Comparison of ENCODE assay signal across 9 cellular contexts in the genomic region with DNA sequence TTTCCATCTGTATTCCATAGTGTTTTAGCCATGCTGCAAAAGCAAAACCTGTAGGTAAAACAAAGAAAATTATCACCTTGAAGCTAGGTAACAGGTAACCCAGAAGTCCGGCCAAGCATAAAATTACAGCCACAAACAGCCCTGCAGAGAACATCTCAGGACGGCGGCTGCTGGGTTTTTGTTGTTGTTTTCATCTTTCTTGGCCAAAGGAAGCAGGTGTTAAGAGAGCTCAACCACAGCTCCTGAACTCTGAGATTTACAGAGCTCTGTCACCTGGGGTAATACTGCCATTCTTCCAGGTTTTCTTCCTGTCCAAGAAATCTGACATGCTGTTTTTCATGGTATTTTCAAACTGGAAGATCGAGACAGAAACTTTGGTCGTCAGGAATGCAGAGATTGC. TPM values are rescaled to one million over a fixed set of nuclear protein-coding genes. Genes with fewer than 3 reads are reported as not detected.
DNase-seq lines count a peak whose midpoint lies in the region; ATAC-seq and TF ChIP-seq lines count a peak whose summit lies in the region.
"Had no signal": no experiment of that assay in that cellular context is flagged by ENCODE, and none has a peak within 500 bp of the region (broad histone marks: within the 10 kb centered on the region; RNA-seq: fewer than 3 reads in every experiment).

No MANE protein-coding gene starts in this region.

- POLR2A ChIA-PET in activated CD8-positive, alpha-beta T cell treated with anti-CD3 and anti-CD28 coated beads, Interleukin-2, amount 10 ng/mL, durations not matched to agents 7 days and 5 days (lab: Charles Lee), result no interaction called here
- POLR2A ChIA-PET in HEK293T (lab: Yijun Ruan, JAX), result no interaction called here

- peaks cover 72% of the 10 kb centered on the region for H3K27me3 Mint-ChIP-seq in neural crest cell (ENCODE audit: low read depth)
- peaks cover 40% of the 10 kb centered on the region for H3K27me3 Mint-ChIP-seq in activated CD8-positive, alpha-beta T cell treated with anti-CD3 and anti-CD28 coated beads, Interleukin-2, amount 10 ng/mL, durations not matched to agents 7 days and 5 days (ENCODE audit: low read depth)

- peak overlapping the region; percentile 82 for H3K4me3 Mint-ChIP-seq in neural crest cell
- H3K4me3 Mint-ChIP-seq in activated CD8-positive, alpha-beta T cell treated with anti-CD3 and anti-CD28 coated beads, Interleukin-2, amount 10 ng/mL, durations not matched to agents 7 days and 5 days, result no peak overlapping the region

- peak; percentile 38 for ATAC-seq in HG02642 (IDR thresholded peaks at IDR 0.05; ENCODE audit: poor library complexity, unreplicated experiment)
- no peak for ATAC-seq in activated CD8-positive, alpha-beta T cell treated with anti-CD3 and anti-CD28 coated beads, Interleukin-2, amount 10 ng/mL, durations not matched to agents 7 days and 5 days

- H3K9me3 Mint-ChIP-seq in neural crest cell, result no peaks in the 10 kb centered on the region
- no peaks in the 10 kb centered on the region for H3K9me3 Mint-ChIP-seq in activated CD8-positive, alpha-beta T cell treated with anti-CD3 and anti-CD28 coated beads, Interleukin-2, amount 10 ng/mL, durations not matched to agents 7 days and 5 days (ENCODE audit: insufficient read depth)

- CTCF ChIA-PET in activated CD8-positive, alpha-beta T cell treated with anti-CD3 and anti-CD28 coated beads, Interleukin-2, amount 10 ng/mL, durations not matched to agents 7 days and 5 days (lab: Charles Lee), result interaction anchor here (1.2 kb wide), 1 partner anchor 45 kb away, joined by 4 read pairs; no protein-coding TSS in a partner anchor
- CTCF ChIA-PET in HEK293T (lab: Yijun Ruan, JAX), result no interaction called here

- H3K4me1 Mint-ChIP-seq in neural crest cell, result peaks cover 13% of the 10 kb centered on the region
- H3K4me1 Mint-ChIP-seq in activated CD8-positive, alpha-beta T cell treated with anti-CD3 and anti-CD28 coated beads, Interleukin-2, amount 10 ng/mL, durations not matched to agents 7 days and 5 days (ENCODE audit: low read depth), result peaks cover 28% of the 10 kb centered on the region

- H3K27ac Mint-ChIP-seq in neural crest cell (ENCODE audit: unreplicated experiment), result no peak overlapping the region
- H3K27ac Mint-ChIP-seq in activated CD8-positive, alpha-beta T cell treated with anti-CD3 and anti-CD28 coated beads, Interleukin-2, amount 10 ng/mL, durations not matched to agents 7 days and 5 days, result no peak overlapping the region

- H3K36me3 Mint-ChIP-seq in neural crest cell (ENCODE audit: low read depth), result no peaks in the 10 kb centered on the region
- H3K36me3 Mint-ChIP-seq in activated CD8-positive, alpha-beta T cell treated with anti-CD3 and anti-CD28 coated beads, Interleukin-2, amount 10 ng/mL, durations not matched to agents 7 days and 5 days (ENCODE audit: low read depth), result no peaks in the 10 kb centered on the region

- peak; percentile 5 for DNase-seq in NCI-H1092 (lab: John Stamatoyannopoulos, UW)
- DNase-seq in NCI-H1092 treated with DMSO at 0.1 percent for 48 hours (lab: John Stamatoyannopoulos, UW), result no peak
- peak; percentile 66 for DNase-seq in RPMI8226
- DNase-seq in neural crest cell (ENCODE audit: low read depth, low spot score), result no peak
- no peak for DNase-seq in activated CD8-positive, alpha-beta T cell treated with anti-CD3 and anti-CD28 coated beads, Interleukin-2, amount 10 ng/mL, durations not matched to agents 7 days and 5 days
- no peak for DNase-seq in HEK293T (ENCODE audit: extremely low spot score)
- no peak for DNase-seq in dedifferentiated amniotic fluid mesenchymal stem cell (ENCODE audit: extremely low spot score)
- DNase-seq: sigmoid colon had no signal

- TF ChIP-seq CTCF in neural crest cell (conservative IDR thresholded peaks at IDR 0.05), result no peak

TF ChIP-seq in HEK293T, 16 proteins besides CTCF, POLR2A, EP300 and RAD21:
- no peak for TF ChIP-seq BHLHE40 (IDR thresholded peaks at IDR 0.05; ENCODE audit: borderline replicate concordance)
- no peak for TF ChIP-seq FOXA1 (IDR thresholded peaks at IDR 0.05)
- no peak for TF ChIP-seq SP1 (IDR thresholded peaks at IDR 0.05)
- TF ChIP-seq ARNT (IDR thresholded peaks at IDR 0.05), result no peak
- TF ChIP-seq TARDBP (IDR thresholded peaks at IDR 0.05), result no peak
- no peak for TF ChIP-seq LEF1 (IDR thresholded peaks at IDR 0.05; ENCODE audit: borderline replicate concordance)
- TF ChIP-seq ELF4 (IDR thresholded peaks at IDR 0.05), result no peak
- no peak for TF ChIP-seq FOXM1 (IDR thresholded peaks at IDR 0.05; ENCODE audit: borderline replicate concordance)
- TF ChIP-seq ZNF384 (IDR thresholded peaks at IDR 0.05), result no peak
- no peak for TF ChIP-seq L3MBTL2 (conservative IDR thresholded peaks at IDR 0.05)
- no peak for TF ChIP-seq NFRKB (IDR thresholded peaks at IDR 0.05)
- TF ChIP-seq PKNOX1 (IDR thresholded peaks at IDR 0.05), result no peak
- no peak for TF ChIP-seq CTBP1 (IDR thresholded peaks at IDR 0.05; ENCODE audit: borderline replicate concordance)
- TF ChIP-seq SUZ12 (IDR thresholded peaks at IDR 0.05), result no peak
- TF ChIP-seq HDGF (IDR thresholded peaks at IDR 0.05; ENCODE audit: borderline replicate concordance), result no peak
- TF ChIP-seq FOXK2 (IDR thresholded peaks at IDR 0.05), result no peak

RNA-seq across cellular contexts. Expression of gene SCIN, which starts 0.8 kb away (rescaled TPM):
- not detected in 2 replicates for total RNA-seq in neural crest cell
- under 1 TPM in 1 of 2 experiments, not detected in 1; 0.39 TPM for total RNA-seq in activated CD8-positive, alpha-beta T cell treated with anti-CD3 and anti-CD28 coated beads, Interleukin-2, amount 10 ng/mL, durations not matched to agents 7 days and 5 days

Comparison
In these comparisons a context has a peak if more than half of its experiments do, and no peak if none do; other contexts are left out.
1. DNase-seq: peak in NCI-H1092 (single experiment) and RPMI8226 (single experiment); none in NCI-H1092 treated with DMSO at 0.1 percent for 48 hours (single experiment), neural crest cell (single experiment), activated CD8-positive, alpha-beta T cell treated with anti-CD3 and anti-CD28 coated beads, Interleukin-2, amount 10 ng/mL, durations not matched to agents 7 days and 5 days (single experiment), HEK293T (single experiment) and dedifferentiated amniotic fluid mesenchymal stem cell (single experiment).